ENCODE assay signal across 2 cellular contexts in genomic region chr11:125147280-125147679, GRCh38.
TF ChIP-seq lines count a peak whose summit lies in the region.

No MANE protein-coding gene starts in this region.

TF ChIP-seq in GM23338, 12 proteins besides CTCF, POLR2A, EP300 and RAD21:
- no peak for TF ChIP-seq ETS1 (IDR thresholded peaks at IDR 0.05)
- no peak for TF ChIP-seq EZH2 (IDR thresholded peaks at IDR 0.05; ENCODE audit: low read depth, unreplicated experiment)
- no peak for TF ChIP-seq ZNF331 (CRISPR knock-in tag; IDR thresholded peaks at IDR 0.05; ENCODE audit: low read depth)
- TF ChIP-seq ZNF462 (CRISPR knock-in tag; IDR thresholded peaks at IDR 0.05), result no peak
- no peak for TF ChIP-seq NANOG (IDR thresholded peaks at IDR 0.05; ENCODE audit: borderline replicate concordance)
- TF ChIP-seq STAT1 (IDR thresholded peaks at IDR 0.05; ENCODE audit: unreplicated experiment), result no peak
- no peak for TF ChIP-seq POLR2AphosphoS5 (IDR thresholded peaks at IDR 0.05; ENCODE audit: low read depth)
- TF ChIP-seq REST (IDR thresholded peaks at IDR 0.05; ENCODE audit: unreplicated experiment), result no peak
- TF ChIP-seq EZH2phosphoT487 (IDR thresholded peaks at IDR 0.05; ENCODE audit: unreplicated experiment), result no peak
- no peak for TF ChIP-seq ZNF114 (CRISPR knock-in tag; IDR thresholded peaks at IDR 0.05)
- no peak for TF ChIP-seq CREB1 (CRISPR knock-in tag; IDR thresholded peaks at IDR 0.05; ENCODE audit: low read depth)
- TF ChIP-seq JUNB (IDR thresholded peaks at IDR 0.05; ENCODE audit: unreplicated experiment), result no peak

TF ChIP-seq in IMR-90, 13 proteins besides CTCF, POLR2A, EP300 and RAD21:
- no peak for TF ChIP-seq RCOR1 (IDR thresholded peaks at IDR 0.05; ENCODE audit: insufficient replicate concordance, low read length)
- TF ChIP-seq CHD1 (IDR thresholded peaks at IDR 0.05; ENCODE audit: low read depth, low read length), result no peak
- TF ChIP-seq MXI1 (IDR thresholded peaks at IDR 0.05; ENCODE audit: borderline replicate concordance, low read depth, low read length), result no peak
- TF ChIP-seq MAFK (IDR thresholded peaks at IDR 0.05; ENCODE audit: low read depth, low read length), result no peak
- TF ChIP-seq NFE2L2 (IDR thresholded peaks at IDR 0.05; ENCODE audit: low read depth, low read length), result no peak
- no peak for TF ChIP-seq SMC3 (IDR thresholded peaks at IDR 0.05; ENCODE audit: low read depth, low read length)
- TF ChIP-seq CEBPB (IDR thresholded peaks at IDR 0.05; ENCODE audit: low read depth, low read length), result no peak
- TF ChIP-seq USF2 (IDR thresholded peaks at IDR 0.05; ENCODE audit: low read depth, low read length), result no peak
- no peak for TF ChIP-seq ELK1 (IDR thresholded peaks at IDR 0.05; ENCODE audit: borderline replicate concordance, low read depth, low read length)
- no peak for TF ChIP-seq MAZ (IDR thresholded peaks at IDR 0.05; ENCODE audit: borderline replicate concordance, low read depth, low read length)
- no peak for TF ChIP-seq RFX5 (IDR thresholded peaks at IDR 0.05; ENCODE audit: low read depth, low read length)
- no peak for TF ChIP-seq BHLHE40 (IDR thresholded peaks at IDR 0.05; ENCODE audit: low read depth, low read length)
- TF ChIP-seq FOS (IDR thresholded peaks at IDR 0.05; ENCODE audit: low read depth, low read length), result no peak
